8 cellular contexts compared by ENCODE assay signal in the genomic region with DNA sequence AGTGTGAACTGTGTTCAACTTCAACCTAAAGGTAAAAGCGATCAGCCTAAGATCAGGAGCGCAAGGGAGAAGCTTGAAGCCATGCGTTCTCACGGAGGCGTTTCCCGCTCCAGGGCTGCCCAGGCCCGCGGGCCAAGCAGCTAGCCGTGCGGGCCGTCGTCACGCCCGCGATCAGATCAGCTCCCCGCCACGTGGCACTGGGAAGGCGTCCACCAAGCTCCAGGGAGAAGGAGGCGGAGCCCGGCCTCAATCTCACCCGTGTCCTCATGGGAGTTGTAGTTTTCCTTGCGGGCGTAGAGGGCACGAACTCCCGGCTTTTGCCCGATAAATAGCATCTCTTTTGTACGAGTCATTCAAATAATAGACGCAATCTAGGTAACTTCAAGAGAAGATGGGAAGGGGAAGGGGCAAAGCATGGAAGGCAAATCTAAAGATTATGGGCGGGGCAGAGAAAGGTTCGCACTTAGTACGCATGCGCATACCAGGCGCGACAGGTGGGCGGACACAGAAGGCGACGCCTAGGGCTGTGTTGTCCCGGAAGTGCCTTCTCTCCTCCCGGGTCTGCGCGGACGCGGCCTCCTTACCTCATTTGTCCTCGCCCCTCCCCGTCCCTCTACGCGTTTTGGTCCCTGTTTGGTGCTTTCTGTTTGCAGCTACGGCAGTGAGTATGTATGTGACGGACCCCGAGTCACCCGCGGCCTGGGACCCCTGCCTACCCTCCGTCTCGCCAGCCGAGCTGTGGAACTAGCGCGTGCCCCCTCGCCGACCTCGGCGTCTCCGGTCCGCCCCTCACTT. TPM values are rescaled to one million over a fixed set of nuclear protein-coding genes. Genes with fewer than 3 reads are reported as not detected.
DNase-seq lines count a peak whose midpoint lies in the region; ATAC-seq and TF ChIP-seq lines count a peak whose summit lies in the region.

No MANE protein-coding gene starts in this region.

- intact Hi-C loops in mucosa of descending colon (cut with DNase I, micrococcal nuclease): no loop called here

- no peak for TF ChIP-seq RAD21 in Ishikawa (IDR thresholded peaks at IDR 0.05; ENCODE audit: low read depth)

- TF ChIP-seq CTCF in epithelial cell of proximal tubule (conservative IDR thresholded peaks at IDR 0.05; ENCODE audit: low read depth, low read length) (no peak), mucosa of descending colon (IDR thresholded peaks at IDR 0.05) (no peak)

- peak; percentile 88 for ATAC-seq in GM21576 (IDR thresholded peaks at IDR 0.05; ENCODE audit: unreplicated experiment)
- ATAC-seq in mucosa of descending colon: peak; percentile 98

- no peak for TF ChIP-seq EP300 in Ishikawa (IDR thresholded peaks at IDR 0.05; ENCODE audit: borderline replicate concordance)

- peaks cover 3% of the 10 kb centered on the region for H3K9me3 ChIP-seq in mucosa of descending colon

- H3K4me1 ChIP-seq in mucosa of descending colon (ENCODE audit: low read depth): peaks cover 9% of the 10 kb centered on the region

- no peaks in the 10 kb centered on the region for H3K36me3 ChIP-seq in mucosa of descending colon (ENCODE audit: low read depth)

- DNase-seq in DMS114 treated with DMSO at 0.1 percent for 48 hours (lab: John Stamatoyannopoulos, UW; ENCODE audit: unreplicated experiment) (peak; percentile 93), OCI-M2 (lab: John Stamatoyannopoulos, UW; ENCODE audit: unreplicated experiment) (peak; percentile 93), epithelial cell of proximal tubule (ENCODE audit: low read depth) (peak; percentile 64), mucosa of descending colon (peak; percentile 92 to 96 (median 95))
- peak; percentile 88 for DNase-seq in activated T-cell treated with anti-CD3 and anti-CD28 coated beads, Interleukin-2, amount 50 U/mL, for 1 hour
- DNase-seq in stimulated activated CD8-positive, alpha-beta memory T cell treated with anti-CD3 and anti-CD28 coated beads, Interleukin-4, amount 100 ng/mL, for 1 hour (ENCODE audit: low read depth in 2 of 2, low spot score in 1 of 2): peak; percentile 75 to 86

- peak overlapping the region; percentile 99 for H3K4me3 ChIP-seq in epithelial cell of proximal tubule (ENCODE audit: low read depth, low read length)
- peak overlapping the region; percentile 45 for H3K4me3 ChIP-seq in mucosa of descending colon

TF ChIP-seq in Ishikawa, 13 proteins besides CTCF, POLR2A, EP300 and RAD21:
- TF ChIP-seq, protein P1, sequence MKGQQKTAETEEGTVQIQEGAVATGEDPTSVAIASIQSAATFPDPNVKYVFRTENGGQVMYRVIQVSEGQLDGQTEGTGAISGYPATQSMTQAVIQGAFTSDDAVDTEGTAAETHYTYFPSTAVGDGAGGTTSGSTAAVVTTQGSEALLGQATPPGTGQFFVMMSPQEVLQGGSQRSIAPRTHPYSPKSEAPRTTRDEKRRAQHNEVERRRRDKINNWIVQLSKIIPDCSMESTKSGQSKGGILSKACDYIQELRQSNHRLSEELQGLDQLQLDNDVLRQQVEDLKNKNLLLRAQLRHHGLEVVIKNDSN (IDR thresholded peaks at IDR 0.05): peak; percentile 84
- no peak for TF ChIP-seq TAF1 (IDR thresholded peaks at IDR 0.05; ENCODE audit: low read depth)
- no peak for TF ChIP-seq CEBPB (IDR thresholded peaks at IDR 0.05)
- 0 out of 2 replicates have a peak, but pooled peaks have one; percentile 86 for TF ChIP-seq ZBTB7A (IDR thresholded peaks at IDR 0.05; ENCODE audit: low read depth)
- peak; percentile 39; the same call in 1 of the 2 replicates for TF ChIP-seq EGR1 (IDR thresholded peaks at IDR 0.05)
- TF ChIP-seq CREB1 (IDR thresholded peaks at IDR 0.05; ENCODE audit: low read depth): peak; percentile 37; the same call in 1 of the 2 replicates
- TF ChIP-seq FOXM1 (IDR thresholded peaks at IDR 0.05; ENCODE audit: borderline replicate concordance, low read depth): no peak
- TF ChIP-seq YY1 (IDR thresholded peaks at IDR 0.05; ENCODE audit: low read depth): no peak
- peak; percentile 55 for TF ChIP-seq TEAD4 (IDR thresholded peaks at IDR 0.05)
- TF ChIP-seq TCF12 (IDR thresholded peaks at IDR 0.05; ENCODE audit: low read depth): peak; percentile 63; the same call in 1 of the 2 replicates
- TF ChIP-seq, protein P2, sequence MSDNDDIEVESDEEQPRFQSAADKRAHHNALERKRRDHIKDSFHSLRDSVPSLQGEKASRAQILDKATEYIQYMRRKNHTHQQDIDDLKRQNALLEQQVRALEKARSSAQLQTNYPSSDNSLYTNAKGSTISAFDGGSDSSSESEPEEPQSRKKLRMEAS (IDR thresholded peaks at IDR 0.05): peak; percentile 100

RNA-seq across cellular contexts. Expression of a gene that starts 40.8 kb away (rescaled TPM):
- total RNA-seq in epithelial cell of proximal tubule (8.8 and 13.3 TPM in 2 replicates), mucosa of descending colon (10 to 100 TPM; 18.3 to 25.7 (median 19.7) TPM)

RNA-seq across cellular contexts. Expression of a gene that starts 45.5 kb away (rescaled TPM):
- total RNA-seq in epithelial cell of proximal tubule (under 0.01 TPM in 1 of 2 replicates, not detected in the other), mucosa of descending colon (under 1 TPM in 2 of 3 donors, not detected in 1; 0.29 to 0.32 TPM)

Comparison
In these comparisons a context has a peak if more than half of its experiments do, and no peak if none do; other contexts are left out.
1. Peak in every context shown above with its lines: DNase-seq, ATAC-seq and H3K4me3 ChIP-seq.